ENCODE assay signal across 21 cellular contexts in genomic region chr5:39118638-39119037, GRCh38.
"Had no signal": no experiment of that assay in that cellular context is flagged by ENCODE, and none has a peak within 500 bp of the region (broad histone marks: within the 10 kb centered on the region; RNA-seq: fewer than 3 reads in every experiment).

No MANE protein-coding gene starts in this region.

- H3K36me3 Mint-ChIP-seq: naive B cell; neural progenitor cell; stimulated activated memory B cell treated with anti-CD40 and anti-IgM and Interleukin-4, amounts not matched to agents 10 μg/mL and 1 μg/mL and 100 μg/mL, for 72 hours had no signal

- H3K27ac Mint-ChIP-seq: activated naive CD8-positive, alpha-beta T cell treated with anti-CD3 and anti-CD28 coated beads, Interleukin-2, amount 10 ng/mL, durations not matched to agents 7 days and 5 days; activated T-helper 1 cell treated with anti-CD3 and anti-CD28 coated beads, Interleukin-12 subunit alpha, Interleukin-12 subunit beta, Interleukin-2, Interleukin-4 antibody, amounts not matched to agents 30 ng/mL and 10 ng/mL and 1 ng/mL, durations not matched to agents 14 hours and 24 hours and 36 hours; dendritic cell treated with granulocyte-macrophage colony-stimulating factor and Interleukin-4, amounts not matched to agents 40 ng/mL and 50 ng/mL, for 4 days; immature natural killer cell; naive B cell; neural progenitor cell; stimulated activated memory B cell treated with anti-CD40 and anti-IgM and Interleukin-4, amounts not matched to agents 10 μg/mL and 1 μg/mL and 100 μg/mL, for 72 hours had no signal

- H3K27me3 ChIP-seq: neural progenitor cell, stomach, tibial nerve had no signal

- H3K4me2 ChIP-seq: hepatocyte, neural progenitor cell had no signal

- DNase-seq: activated gamma-delta T cell treated with Interleukin-2 at 50 U/mL for 16 hours; activated naive CD8-positive, alpha-beta T cell treated with anti-CD3 and anti-CD28 coated beads, Interleukin-2, amount 10 ng/mL, durations not matched to agents 7 days and 5 days; amygdala; effector CD4-positive, alpha-beta T cell; foreskin keratinocyte; immature natural killer cell; naive B cell; stimulated activated CD4-positive, alpha-beta T cell treated with anti-CD3 and anti-CD28 coated beads, Interleukin-15, amount 100 ng/mL, for 24 hours; stomach had no signal

- ATAC-seq: foreskin keratinocyte; left lobe of liver; sciatic nerve; stimulated activated memory B cell treated with anti-CD40 and anti-IgM and Interleukin-4, amounts not matched to agents 10 μg/mL and 1 μg/mL and 100 μg/mL, for 72 hours had no signal

- H3K4me1 ChIP-seq: neural progenitor cell, suprapubic skin, tibial nerve had no signal

- H3K4me3 ChIP-seq: hepatocyte, lung, neural progenitor cell, smooth muscle cell, stomach, suprapubic skin, tibial nerve had no signal

- H3K27ac ChIP-seq: foreskin keratinocyte, hepatocyte, neural progenitor cell, stomach, suprapubic skin, tibial nerve had no signal

- H3K4me3 Mint-ChIP-seq: activated naive CD8-positive, alpha-beta T cell treated with anti-CD3 and anti-CD28 coated beads, Interleukin-2, amount 10 ng/mL, durations not matched to agents 7 days and 5 days; activated T-helper 1 cell treated with anti-CD3 and anti-CD28 coated beads, Interleukin-12 subunit alpha, Interleukin-12 subunit beta, Interleukin-2, Interleukin-4 antibody, amounts not matched to agents 30 ng/mL and 10 ng/mL and 1 ng/mL, durations not matched to agents 14 hours and 24 hours and 36 hours; dendritic cell treated with granulocyte-macrophage colony-stimulating factor and Interleukin-4, amounts not matched to agents 40 ng/mL and 50 ng/mL, for 4 days; immature natural killer cell; naive B cell; neural progenitor cell; stimulated activated memory B cell treated with anti-CD40 and anti-IgM and Interleukin-4, amounts not matched to agents 10 μg/mL and 1 μg/mL and 100 μg/mL, for 72 hours had no signal

- FAIRE-seq: bronchial epithelial cell had no signal

- H2AFZ ChIP-seq: hepatocyte, neural progenitor cell had no signal

- H3K9me3 ChIP-seq: stomach, suprapubic skin, tibial nerve had no signal

- H3K4me1 Mint-ChIP-seq: naive B cell; stimulated activated memory B cell treated with anti-CD40 and anti-IgM and Interleukin-4, amounts not matched to agents 10 μg/mL and 1 μg/mL and 100 μg/mL, for 72 hours had no signal

- H3K9ac ChIP-seq: neural progenitor cell had no signal

- H3K9me3 Mint-ChIP-seq: activated naive CD8-positive, alpha-beta T cell treated with anti-CD3 and anti-CD28 coated beads, Interleukin-2, amount 10 ng/mL, durations not matched to agents 7 days and 5 days; activated T-helper 1 cell treated with anti-CD3 and anti-CD28 coated beads, Interleukin-12 subunit alpha, Interleukin-12 subunit beta, Interleukin-2, Interleukin-4 antibody, amounts not matched to agents 30 ng/mL and 10 ng/mL and 1 ng/mL, durations not matched to agents 14 hours and 24 hours and 36 hours; dendritic cell treated with granulocyte-macrophage colony-stimulating factor and Interleukin-4, amounts not matched to agents 40 ng/mL and 50 ng/mL, for 4 days; immature natural killer cell; naive B cell; neural progenitor cell; stimulated activated memory B cell treated with anti-CD40 and anti-IgM and Interleukin-4, amounts not matched to agents 10 μg/mL and 1 μg/mL and 100 μg/mL, for 72 hours had no signal

- H3K27me3 Mint-ChIP-seq: activated naive CD8-positive, alpha-beta T cell treated with anti-CD3 and anti-CD28 coated beads, Interleukin-2, amount 10 ng/mL, durations not matched to agents 7 days and 5 days; dendritic cell treated with granulocyte-macrophage colony-stimulating factor and Interleukin-4, amounts not matched to agents 40 ng/mL and 50 ng/mL, for 4 days; stimulated activated memory B cell treated with anti-CD40 and anti-IgM and Interleukin-4, amounts not matched to agents 10 μg/mL and 1 μg/mL and 100 μg/mL, for 72 hours had no signal

- H3K36me3 ChIP-seq: neural progenitor cell, suprapubic skin, tibial nerve had no signal

- H3K79me2 ChIP-seq: hepatocyte had no signal
